In the genomic region with DNA sequence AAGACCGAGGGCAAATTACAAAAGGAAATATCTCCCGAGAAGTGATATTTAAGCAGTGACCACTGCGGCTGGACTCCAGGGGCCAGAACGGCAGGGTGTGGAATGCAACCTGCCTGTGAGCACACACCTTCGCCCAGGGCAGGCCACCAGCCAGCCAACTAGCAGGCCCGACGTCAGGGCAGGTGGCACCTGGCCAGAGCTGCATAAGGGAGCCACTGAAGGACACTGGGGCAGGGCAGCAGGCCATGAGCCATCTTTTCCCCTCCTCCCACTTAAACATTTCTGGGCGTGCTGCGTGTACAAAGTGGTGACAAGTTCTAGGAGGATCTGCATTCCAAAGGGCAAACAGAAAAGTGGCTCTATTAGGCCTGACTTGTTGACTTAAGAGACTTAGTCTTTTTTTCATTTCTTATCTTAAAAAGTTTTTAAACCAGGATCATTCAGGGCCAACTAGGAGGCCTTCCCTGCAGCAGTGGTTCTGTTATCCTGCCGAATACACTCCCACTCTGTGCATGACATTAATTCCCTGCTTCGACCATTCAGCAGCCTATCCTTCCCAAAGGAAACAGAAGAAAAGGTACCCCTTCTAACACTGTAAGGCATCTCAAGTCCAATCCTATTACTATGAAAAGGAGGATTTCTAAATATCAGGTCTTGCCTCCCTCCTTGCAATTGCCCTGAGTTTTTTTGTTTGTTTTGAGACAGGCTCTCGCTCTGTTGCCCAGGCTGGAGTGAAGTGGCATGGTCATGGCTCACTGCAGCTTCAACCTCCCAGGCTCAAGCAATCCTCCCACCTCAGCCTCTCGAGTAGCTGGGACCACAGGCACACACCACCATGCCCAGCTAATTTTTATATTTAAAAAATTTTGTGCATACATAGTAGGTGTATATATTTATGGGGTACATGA, we compare ENCODE assay signal across 1 cellular context.
TF ChIP-seq lines count a peak whose summit lies in the region.

No MANE protein-coding gene starts in this region.

TF ChIP-seq in GM23338, 12 proteins besides CTCF, POLR2A, EP300 and RAD21 (continued from another document):
- TF ChIP-seq, protein P1, sequence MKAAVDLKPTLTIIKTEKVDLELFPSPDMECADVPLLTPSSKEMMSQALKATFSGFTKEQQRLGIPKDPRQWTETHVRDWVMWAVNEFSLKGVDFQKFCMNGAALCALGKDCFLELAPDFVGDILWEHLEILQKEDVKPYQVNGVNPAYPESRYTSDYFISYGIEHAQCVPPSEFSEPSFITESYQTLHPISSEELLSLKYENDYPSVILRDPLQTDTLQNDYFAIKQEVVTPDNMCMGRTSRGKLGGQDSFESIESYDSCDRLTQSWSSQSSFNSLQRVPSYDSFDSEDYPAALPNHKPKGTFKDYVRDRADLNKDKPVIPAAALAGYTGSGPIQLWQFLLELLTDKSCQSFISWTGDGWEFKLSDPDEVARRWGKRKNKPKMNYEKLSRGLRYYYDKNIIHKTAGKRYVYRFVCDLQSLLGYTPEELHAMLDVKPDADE (IDR thresholded peaks at IDR 0.05) = no peak
- TF ChIP-seq JUNB (IDR thresholded peaks at IDR 0.05; ENCODE audit: unreplicated experiment) = no peak
- TF ChIP-seq STAT1 (IDR thresholded peaks at IDR 0.05; ENCODE audit: unreplicated experiment) = no peak
